Comparison of ENCODE assay signal across 35 cellular contexts in the genomic region with DNA sequence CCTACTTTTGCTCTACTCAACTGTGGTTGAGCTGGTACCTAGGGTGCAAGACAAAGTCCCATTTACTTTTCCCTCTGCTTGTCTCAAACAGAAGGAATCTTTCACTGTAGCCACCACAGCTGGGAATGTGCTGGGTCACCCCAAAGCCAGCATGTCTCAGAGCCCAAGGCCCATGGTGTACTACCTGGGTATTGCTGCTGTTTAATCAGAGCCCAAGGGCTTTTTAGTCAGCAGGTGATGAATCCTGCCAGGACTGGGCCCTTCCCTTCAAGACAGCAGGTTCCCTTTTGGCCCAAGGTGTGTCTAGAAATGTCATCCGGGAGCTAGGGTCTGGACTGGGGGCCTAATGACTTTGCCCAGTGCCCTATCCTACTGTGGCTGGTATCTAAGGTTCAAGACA.
DNase-seq lines count a peak whose midpoint lies in the region; ATAC-seq, FAIRE-seq and TF ChIP-seq lines count a peak whose summit lies in the region.
"Had no signal": no experiment of that assay in that cellular context is flagged by ENCODE, and none has a peak within 500 bp of the region (broad histone marks: within the 10 kb centered on the region; RNA-seq: fewer than 3 reads in every experiment).

No MANE protein-coding gene starts in this region.

- H3K27ac ChIP-seq in mammary epithelial cell (ENCODE audit: insufficient read depth, low read depth, low read length) (no peak overlapping the region), breast epithelium (no peak overlapping the region), foreskin keratinocyte (no peak overlapping the region)
- H3K27ac ChIP-seq: 22Rv1; A549; BLaER1; BLaER1 treated with 17β-estradiol and CSF1 and Interleukin-3, amounts not matched to agents 10 nM and 100 nM; C4-2B had no signal

- intact Hi-C loops in mammary epithelial cell (cut with micrococcal nuclease) (no loop called here), breast epithelium (cut with DNase I; ENCODE audit: low total_unique reads) (no loop called here)

- peak; percentile 83 for ATAC-seq in foreskin keratinocyte
- ATAC-seq: A549; CD8-positive, alpha-beta T cell had no signal

- no peaks in the 10 kb centered on the region for H4K20me1 ChIP-seq in mammary epithelial cell (ENCODE audit: insufficient read depth, low read length)
- H4K20me1 ChIP-seq: BLaER1; BLaER1 treated with 17β-estradiol and CSF1 and Interleukin-3, amounts not matched to agents 10 nM and 100 nM had no signal

- H3K27me3 ChIP-seq in mammary epithelial cell (ENCODE audit: insufficient read depth, low read length): no peaks in the 10 kb centered on the region
- no peaks in the 10 kb centered on the region for H3K27me3 ChIP-seq in breast epithelium
- H3K27me3 ChIP-seq in bronchial epithelial cell (ENCODE audit: control insufficient read depth, insufficient read depth, low read length): no peaks in the 10 kb centered on the region
- no peaks in the 10 kb centered on the region for H3K27me3 ChIP-seq in foreskin keratinocyte
- H3K27me3 ChIP-seq: BE2C; BLaER1; BLaER1 treated with 17β-estradiol and CSF1 and Interleukin-3, amounts not matched to agents 10 nM and 100 nM had no signal

- DNase-seq in mammary epithelial cell: peak; percentile 24
- no peak for DNase-seq in breast epithelium (ENCODE audit: low spot score in 2 of 2)
- DNase-seq in bronchial epithelial cell (ENCODE audit: low read depth): peak; percentile 46
- DNase-seq in epithelial cell of esophagus (ENCODE audit: low read depth): peak; percentile 67
- peak in 1 of 2 donors; percentile 40 for DNase-seq in foreskin keratinocyte
- DNase-seq in NCI-H1417 treated with DMSO at 0.1 percent for 48 hours (lab: John Stamatoyannopoulos, UW): no peak
- no peak for DNase-seq in HK-2 (ENCODE audit: unreplicated experiment)
- no peak for DNase-seq in activated CD8-positive, alpha-beta memory T cell treated with anti-CD3 and anti-CD28 coated beads for 24 hours
- DNase-seq: 8988T; ACHN; AML-193; BE2C; C1 segment of cervical spinal cord; Caco-2; Calu3; CD4-positive, alpha-beta memory T cell; CD4-positive, alpha-beta T cell; CD4-positive, CD25-positive, alpha-beta regulatory T cell; CD8-positive, alpha-beta memory T cell; CD8-positive, alpha-beta T cell; COR-L47; DMS 273 treated with DMSO at 0.1 percent for 48 hours; DMS153; DMS53; DMS79; DMS79 treated with DMSO at 0.1 percent for 48 hours; DND-41; EL had no signal

- BruUV-seq in mammary epithelial cell (replicated peaks; lab: Mats Ljungman, UMichigan): no TSS peak

- 100% methylated on average over 1 of the region's 1 CpG for WGBS in mammary epithelial cell (ENCODE audit: low coverage, missing lambda C conversion rate)

- H3K79me2 ChIP-seq in mammary epithelial cell (ENCODE audit: insufficient read depth, low read length): no peaks in the 10 kb centered on the region

- no peaks in the 10 kb centered on the region for H3K9me3 ChIP-seq in mammary epithelial cell (replicated peaks; ENCODE audit: insufficient read depth, low read length)
- H3K9me3 ChIP-seq in breast epithelium: no peaks in the 10 kb centered on the region
- H3K9me3 ChIP-seq: A549; BE2C; BLaER1 treated with 17β-estradiol and CSF1 and Interleukin-3, amounts not matched to agents 10 nM and 100 nM; Caco-2 had no signal

- dilution Hi-C loops in mammary epithelial cell (cut with HindIII; ENCODE audit: low sequenced_read_pairs): no loop called here

- H3K9ac ChIP-seq in mammary epithelial cell (ENCODE audit: insufficient read depth, low read length): no peak overlapping the region
- H3K9ac ChIP-seq: BLaER1; BLaER1 treated with 17β-estradiol and CSF1 and Interleukin-3, amounts not matched to agents 10 nM and 100 nM had no signal

- in situ Hi-C loops in mammary epithelial cell (cut with MboI; ENCODE audit: low sequenced_read_pairs in 2 of 2): no loop called here

- no peak overlapping the region for H2AFZ ChIP-seq in mammary epithelial cell (ENCODE audit: low read depth, low read length)

- no peak for FAIRE-seq in bronchial epithelial cell (lab: Jason Lieb, UNC)
- FAIRE-seq: A204.1, A549, D721Med had no signal

- H3K36me3 ChIP-seq in mammary epithelial cell (ENCODE audit: insufficient read depth, low read length) (no peaks in the 10 kb centered on the region), breast epithelium (no peaks in the 10 kb centered on the region), bronchial epithelial cell (ENCODE audit: control insufficient read depth, insufficient read depth, low read length) (no peaks in the 10 kb centered on the region)
- H3K36me3 ChIP-seq: BE2C; BLaER1; BLaER1 treated with 17β-estradiol and CSF1 and Interleukin-3, amounts not matched to agents 10 nM and 100 nM had no signal

- H3K4me1 ChIP-seq in mammary epithelial cell (ENCODE audit: insufficient read depth, low read length): no peaks in the 10 kb centered on the region
- H3K4me1 ChIP-seq in breast epithelium: no peaks in the 10 kb centered on the region
- H3K4me1 ChIP-seq in foreskin keratinocyte: no peaks in the 10 kb centered on the region
- H3K4me1 ChIP-seq: A549; BE2C; BLaER1; BLaER1 treated with 17β-estradiol and CSF1 and Interleukin-3, amounts not matched to agents 10 nM and 100 nM; Caco-2 had no signal

- no peak for TF ChIP-seq POLR2A in breast epithelium (IDR thresholded peaks at IDR 0.05)

- no peak overlapping the region for H3K4me3 ChIP-seq in mammary epithelial cell (replicated peaks in 1 of 3; ENCODE audit: insufficient read depth in 1 of 3, low read depth in 2 of 3, low read length in 3 of 3)
- no peak overlapping the region for H3K4me3 ChIP-seq in breast epithelium
- H3K4me3 ChIP-seq in bronchial epithelial cell (ENCODE audit: low read depth, low read length): no peak overlapping the region
- no peak overlapping the region for H3K4me3 ChIP-seq in epithelial cell of esophagus (ENCODE audit: low read length)
- H3K4me3 ChIP-seq: A549; BLaER1; BLaER1 treated with 17β-estradiol and CSF1 and Interleukin-3, amounts not matched to agents 10 nM and 100 nM had no signal

- CTCF ChIA-PET in mammary epithelial cell (lab: Charles Lee; ENCODE audit: low non-redundant PET): no interaction called here

- no peak for TF ChIP-seq CTCF in mammary epithelial cell (conservative IDR thresholded peaks at IDR 0.05 in 1 of 2, IDR thresholded peaks at IDR 0.05 in 1 of 2; ENCODE audit: extremely low read depth in 1 of 2, insufficient read depth in 1 of 2, low read depth in 1 of 2, low read length in 2 of 2)
- TF ChIP-seq CTCF in breast epithelium (IDR thresholded peaks at IDR 0.05): no peak
- no peak for TF ChIP-seq CTCF in bronchial epithelial cell (IDR thresholded peaks at IDR 0.05; ENCODE audit: insufficient read depth, low read length, severe bottlenecking)
- TF ChIP-seq CTCF in epithelial cell of esophagus (IDR thresholded peaks at IDR 0.05; ENCODE audit: insufficient read depth, low read depth, low read length, missing control alignments): no peak
- TF ChIP-seq CTCF in foreskin keratinocyte (conservative IDR thresholded peaks at IDR 0.05): no peak

- no peak overlapping the region for H3K4me2 ChIP-seq in mammary epithelial cell (ENCODE audit: insufficient read depth, low read depth, low read length)
- H3K4me2 ChIP-seq: A549; BLaER1; BLaER1 treated with 17β-estradiol and CSF1 and Interleukin-3, amounts not matched to agents 10 nM and 100 nM had no signal

Comparison
In these comparisons a context has a peak if more than half of its experiments do, and no peak if none do; other contexts are left out.
1. DNase-seq: peak in mammary epithelial cell (single experiment), bronchial epithelial cell (single experiment) and epithelial cell of esophagus (single experiment); none in breast epithelium (0 of 2), NCI-H1417 treated with DMSO at 0.1 percent for 48 hours (single experiment), HK-2 (single experiment) and activated CD8-positive, alpha-beta memory T cell treated with anti-CD3 and anti-CD28 coated beads for 24 hours (single experiment).